19 cellular contexts compared by ENCODE assay signal in the genomic region with DNA sequence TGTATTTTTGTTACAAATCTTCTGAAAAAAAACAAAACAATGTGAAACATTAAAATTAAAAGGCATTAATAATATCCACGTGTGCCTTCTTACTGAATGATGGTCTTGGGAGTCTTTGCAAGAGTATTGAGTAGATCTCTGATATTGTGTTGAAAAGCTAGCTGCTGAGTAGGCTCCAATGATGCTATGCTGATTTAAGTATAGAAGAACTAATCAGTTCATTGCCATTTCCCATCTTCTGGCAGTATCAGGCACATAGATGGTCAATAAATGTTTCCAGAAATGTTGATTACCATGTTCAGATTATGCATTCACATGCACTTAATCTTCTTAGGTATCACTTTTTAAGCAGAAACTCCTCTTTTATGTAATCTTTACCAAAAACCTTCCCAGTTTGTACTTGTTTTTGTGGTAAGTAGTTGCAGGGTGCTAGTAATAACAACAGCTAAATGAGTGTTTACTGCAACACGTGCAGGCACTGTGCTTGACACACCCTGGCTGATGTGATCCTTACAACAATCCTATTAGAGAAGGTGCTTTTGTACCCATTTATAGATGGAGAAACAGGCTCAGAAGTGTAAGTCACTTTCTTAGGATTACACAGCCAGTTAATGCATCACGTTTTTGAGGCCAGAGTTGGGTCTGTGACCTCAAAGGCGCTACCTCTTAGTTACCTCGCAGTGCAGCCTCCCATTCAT.
"Had no signal": no experiment of that assay in that cellular context is flagged by ENCODE, and none has a peak within 500 bp of the region (broad histone marks: within the 10 kb centered on the region; RNA-seq: fewer than 3 reads in every experiment).

No MANE protein-coding gene starts in this region.

- H2AFZ ChIP-seq: parathyroid adenoma had no signal

- FAIRE-seq: endothelial cell of umbilical vein, keratinocyte, urothelium cell line had no signal

- ATAC-seq: foreskin keratinocyte; left colon; naive thymus-derived CD4-positive, alpha-beta T cell; right lobe of liver; stimulated activated effector memory CD8-positive, alpha-beta T cell treated with anti-CD3 and anti-CD28 coated beads, Interleukin-12 subunit alpha, Interleukin-12 subunit beta, amount 100 ng/mL, for 72 hours; stimulated activated naive CD8-positive, alpha-beta T cell treated with anti-CD3 and anti-CD28 coated beads, Interleukin-15, Interleukin-2, amounts not matched to agents 100 U/mL and 50 U/mL, for 24 hours had no signal

- H3K9ac ChIP-seq: parathyroid adenoma had no signal

- H3K4me1 ChIP-seq: foreskin keratinocyte, parathyroid adenoma, prostate gland, right lobe of liver, suprapubic skin, thyroid gland had no signal

- H3K4me3 ChIP-seq: prostate gland, right lobe of liver, suprapubic skin, thyroid gland had no signal

- H3K27me3 ChIP-seq: foreskin keratinocyte, right lobe of liver, suprapubic skin, thyroid gland had no signal

- H3K79me2 ChIP-seq: parathyroid adenoma had no signal

- H3K27ac ChIP-seq: foreskin keratinocyte, parathyroid adenoma, prostate gland, right lobe of liver, suprapubic skin, thyroid gland had no signal

- DNase-seq: erythroblast; foreskin keratinocyte; immature natural killer cell; left colon; left ventricle myocardium superior; naive thymus-derived CD4-positive, alpha-beta T cell; nephron progenitor cell; right lobe of liver; stimulated activated CD4-positive, alpha-beta T cell treated with anti-CD3 and anti-CD28 coated beads, Interleukin-4, amount 100 ng/mL, for 1 hour; stimulated activated CD8-positive, alpha-beta memory T cell treated with anti-CD3 and anti-CD28 coated beads, Interleukin-4, amount 100 ng/mL, for 48 hours; stimulated activated naive CD8-positive, alpha-beta T cell treated with anti-CD3 and anti-CD28 coated beads, Interleukin-15, Interleukin-2, amounts not matched to agents 100 U/mL and 50 U/mL, for 24 hours; thyroid gland had no signal

- H3K9me3 ChIP-seq: prostate gland, right lobe of liver, suprapubic skin, thyroid gland had no signal
